In genomic region chr10:29634764-29635625, GRCh38 we compare ENCODE assay signal across 8 cellular contexts. TPM values are rescaled to one million over a fixed set of nuclear protein-coding genes. Genes with fewer than 3 reads are reported as not detected.
DNase-seq lines count a peak whose midpoint lies in the region; ATAC-seq and TF ChIP-seq lines count a peak whose summit lies in the region.

A gene with protein sequence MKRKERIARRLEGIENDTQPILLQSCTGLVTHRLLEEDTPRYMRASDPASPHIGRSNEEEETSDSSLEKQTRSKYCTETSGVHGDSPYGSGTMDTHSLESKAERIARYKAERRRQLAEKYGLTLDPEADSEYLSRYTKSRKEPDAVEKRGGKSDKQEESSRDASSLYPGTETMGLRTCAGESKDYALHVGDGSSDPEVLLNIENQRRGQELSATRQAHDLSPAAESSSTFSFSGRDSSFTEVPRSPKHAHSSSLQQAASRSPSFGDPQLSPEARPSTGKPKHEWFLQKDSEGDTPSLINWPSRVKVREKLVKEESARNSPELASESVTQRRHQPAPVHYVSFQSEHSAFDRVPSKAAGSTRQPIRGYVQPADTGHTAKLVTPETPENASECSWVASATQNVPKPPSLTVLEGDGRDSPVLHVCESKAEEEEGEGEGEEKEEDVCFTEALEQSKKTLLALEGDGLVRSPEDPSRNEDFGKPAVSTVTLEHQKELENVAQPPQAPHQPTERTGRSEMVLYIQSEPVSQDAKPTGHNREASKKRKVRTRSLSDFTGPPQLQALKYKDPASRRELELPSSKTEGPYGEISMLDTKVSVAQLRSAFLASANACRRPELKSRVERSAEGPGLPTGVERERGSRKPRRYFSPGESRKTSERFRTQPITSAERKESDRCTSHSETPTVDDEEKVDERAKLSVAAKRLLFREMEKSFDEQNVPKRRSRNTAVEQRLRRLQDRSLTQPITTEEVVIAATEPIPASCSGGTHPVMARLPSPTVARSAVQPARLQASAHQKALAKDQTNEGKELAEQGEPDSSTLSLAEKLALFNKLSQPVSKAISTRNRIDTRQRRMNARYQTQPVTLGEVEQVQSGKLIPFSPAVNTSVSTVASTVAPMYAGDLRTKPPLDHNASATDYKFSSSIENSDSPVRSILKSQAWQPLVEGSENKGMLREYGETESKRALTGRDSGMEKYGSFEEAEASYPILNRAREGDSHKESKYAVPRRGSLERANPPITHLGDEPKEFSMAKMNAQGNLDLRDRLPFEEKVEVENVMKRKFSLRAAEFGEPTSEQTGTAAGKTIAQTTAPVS (N-terminal part only) (minus strand): TSS chr10:29634971. CDS start chr10:29555058, 79,913 bp downstream.

- peak within 1 kb of the TSS; percentile 69 for H3K4me3 ChIP-seq in fibroblast of the aortic adventitia (ENCODE audit: low read depth, low read length)
- peak within 1 kb of the TSS; percentile 2 for H3K4me3 ChIP-seq in neural progenitor cell

- H3K27ac ChIP-seq in neural progenitor cell: peak within 1 kb of the TSS; percentile 29

- H3K27me3 ChIP-seq in neural progenitor cell: no peaks in the 10 kb centered on the region

- H3F3A ChIP-seq in neural progenitor cell (ENCODE audit: low read depth): peaks cover 21% of the 10 kb centered on the region

- ATAC-seq in GM19452 (IDR thresholded peaks at IDR 0.05; ENCODE audit: unreplicated experiment) (peak; percentile 14), HG03442 (IDR thresholded peaks at IDR 0.05; ENCODE audit: unreplicated experiment) (no peak), HG03521 (IDR thresholded peaks at IDR 0.05; ENCODE audit: unreplicated experiment) (no peak), HG03457 (IDR thresholded peaks at IDR 0.05; ENCODE audit: unreplicated experiment) (no peak)

- DNase-seq in SHP77 treated with DMSO at 0.1 percent for 48 hours (lab: John Stamatoyannopoulos, UW) (peak; percentile 23), fibroblast of the aortic adventitia (ENCODE audit: low read depth) (peak; percentile 81), neural progenitor cell (ENCODE audit: low spot score) (peak; percentile 32)
- no peak for DNase-seq in activated T-helper 2 cell treated with anti-CD3 and anti-CD28 coated beads, Interferon-gamma antibody, Interleukin-2, Interleukin-4, amounts not matched to agents 10 μg/mL and 5 μg/mL and 100 μg/mL, durations not matched to agents 14 hours and 24 hours and 36 hours (ENCODE audit: low spot score)

- no peak within 1 kb of the TSS for H3K4me3 Mint-ChIP-seq in neural progenitor cell
- no peak within 1 kb of the TSS for H3K4me3 Mint-ChIP-seq in activated T-helper 2 cell treated with anti-CD3 and anti-CD28 coated beads, Interferon-gamma antibody, Interleukin-2, Interleukin-4, amounts not matched to agents 10 μg/mL and 5 μg/mL and 100 μg/mL, durations not matched to agents 14 hours and 24 hours and 36 hours (ENCODE audit: low read depth)

- peaks cover 21% of the 10 kb centered on the region for H3K79me2 ChIP-seq in neural progenitor cell (ENCODE audit: low read depth)

- peaks cover 8% of the 10 kb centered on the region for H3K36me3 Mint-ChIP-seq in neural progenitor cell
- H3K36me3 Mint-ChIP-seq in activated T-helper 2 cell treated with anti-CD3 and anti-CD28 coated beads, Interferon-gamma antibody, Interleukin-2, Interleukin-4, amounts not matched to agents 10 μg/mL and 5 μg/mL and 100 μg/mL, durations not matched to agents 14 hours and 24 hours and 36 hours (ENCODE audit: low read depth): no peaks in the 10 kb centered on the region

- H3K4me2 ChIP-seq in neural progenitor cell: peak within 1 kb of the TSS; percentile 51

- H3K36me3 ChIP-seq in neural progenitor cell: no peaks in the 10 kb centered on the region

- TF ChIP-seq CTCF in fibroblast of the aortic adventitia (IDR thresholded peaks at IDR 0.05; ENCODE audit: insufficient read depth, low read length): peak; percentile 13
- no peak for TF ChIP-seq CTCF in neural progenitor cell (IDR thresholded peaks at IDR 0.05)

- no peak within 1 kb of the TSS for H2AFZ ChIP-seq in neural progenitor cell (replicated peaks)

- H3K27me3 Mint-ChIP-seq in neural progenitor cell (ENCODE audit: insufficient read depth, low read depth): peaks cover 5% of the 10 kb centered on the region
- H3K27me3 Mint-ChIP-seq in activated T-helper 2 cell treated with anti-CD3 and anti-CD28 coated beads, Interferon-gamma antibody, Interleukin-2, Interleukin-4, amounts not matched to agents 10 μg/mL and 5 μg/mL and 100 μg/mL, durations not matched to agents 14 hours and 24 hours and 36 hours (ENCODE audit: low read depth): no peaks in the 10 kb centered on the region

- no peaks in the 10 kb centered on the region for H4K20me1 ChIP-seq in neural progenitor cell (ENCODE audit: low read depth)

- no peak within 1 kb of the TSS for H3K27ac Mint-ChIP-seq in neural progenitor cell
- no peak within 1 kb of the TSS for H3K27ac Mint-ChIP-seq in activated T-helper 2 cell treated with anti-CD3 and anti-CD28 coated beads, Interferon-gamma antibody, Interleukin-2, Interleukin-4, amounts not matched to agents 10 μg/mL and 5 μg/mL and 100 μg/mL, durations not matched to agents 14 hours and 24 hours and 36 hours

- peaks cover 28% of the 10 kb centered on the region for H3K4me1 Mint-ChIP-seq in neural progenitor cell
- peaks cover 28% of the 10 kb centered on the region for H3K4me1 Mint-ChIP-seq in activated T-helper 2 cell treated with anti-CD3 and anti-CD28 coated beads, Interferon-gamma antibody, Interleukin-2, Interleukin-4, amounts not matched to agents 10 μg/mL and 5 μg/mL and 100 μg/mL, durations not matched to agents 14 hours and 24 hours and 36 hours (ENCODE audit: low read depth)

- no peaks in the 10 kb centered on the region for H3K9me3 ChIP-seq in neural progenitor cell (ENCODE audit: low read depth)

- peaks cover 5% of the 10 kb centered on the region for H3K9me3 Mint-ChIP-seq in neural progenitor cell
- H3K9me3 Mint-ChIP-seq in activated T-helper 2 cell treated with anti-CD3 and anti-CD28 coated beads, Interferon-gamma antibody, Interleukin-2, Interleukin-4, amounts not matched to agents 10 μg/mL and 5 μg/mL and 100 μg/mL, durations not matched to agents 14 hours and 24 hours and 36 hours: no peaks in the 10 kb centered on the region

- H3K4me1 ChIP-seq in neural progenitor cell: peaks cover 34% of the 10 kb centered on the region

- H3K9ac ChIP-seq in neural progenitor cell: no peak within 1 kb of the TSS

- intact Hi-C loops in activated T-helper 2 cell treated with anti-CD3 and anti-CD28 coated beads, Interferon-gamma antibody, Interleukin-2, Interleukin-4, amounts not matched to agents 10 μg/mL and 5 μg/mL and 100 μg/mL, durations not matched to agents 14 hours and 24 hours and 36 hours (cut with micrococcal nuclease): loop anchor here (5.0 kb wide), 1 partner anchor 102 kb away; no protein-coding TSS in a partner anchor

RNA-seq across cellular contexts. Expression of the gene that starts here (rescaled TPM):
- total RNA-seq in fibroblast of the aortic adventitia (ENCODE audit: low replicate concordance): 97.7 and 309 TPM in 2 replicates
- 21.6 and 25.1 TPM in 2 replicates for total RNA-seq in neural progenitor cell (ENCODE audit: low replicate concordance)
- 9.8 and 16.5 TPM in 2 replicates for total RNA-seq in activated T-helper 2 cell treated with anti-CD3 and anti-CD28 coated beads, Interferon-gamma antibody, Interleukin-2, Interleukin-4, amounts not matched to agents 10 μg/mL and 5 μg/mL and 100 μg/mL, durations not matched to agents 14 hours and 24 hours and 36 hours
